13 cellular contexts compared by ENCODE assay signal in genomic region chr3:46500631-46501377, GRCh38. TPM values are rescaled to one million over a fixed set of nuclear protein-coding genes. Genes with fewer than 3 reads are reported as not detected.
A peak's percentile ranks its signal among the peaks of the same experiment; 100 is the strongest.
DNase-seq lines count a peak whose midpoint lies in the region; ATAC-seq, FAIRE-seq and TF ChIP-seq lines count a peak whose summit lies in the region.
"Had no signal": no experiment of that assay in that cellular context is flagged by ENCODE, and none has a peak within 500 bp of the region (broad histone marks: within the 10 kb centered on the region; RNA-seq: fewer than 3 reads in every experiment).

No MANE protein-coding gene starts in this region.

- no peaks in the 10 kb centered on the region for H3K9me2 ChIP-seq in DOHH2 (replicated peaks; ENCODE audit: control insufficient read depth, low read length)

- H3K9ac ChIP-seq in astrocyte (ENCODE audit: low read length) = peak overlapping the region; percentile 24

- H3K4me3 Mint-ChIP-seq in astrocyte (ENCODE audit: unreplicated experiment) (peak overlapping the region; percentile 8), nephron (no peak overlapping the region), mesothelial cell of epicardium (no peak overlapping the region)
- H3K4me3 Mint-ChIP-seq: activated naive CD8-positive, alpha-beta T cell treated with anti-CD3 and anti-CD28 coated beads, Interleukin-2, amount 50 U/mL, for 24 hours; T-helper 2 cell treated with Interferon-gamma antibody and Interleukin-4, amounts not matched to agents 5 μg/mL and 100 μg/mL, for 36 hours had no signal

- H3K27ac ChIP-seq in DOHH2 (ENCODE audit: low read depth, low read length) (peak overlapping the region; percentile 63), astrocyte (ENCODE audit: low read depth, low read length) (peak overlapping the region; percentile 23)

- H3K27ac Mint-ChIP-seq in astrocyte (ENCODE audit: unreplicated experiment) (peak overlapping the region; percentile 21), nephron (peak overlapping the region in 2 of 3 experiments; percentile 4 to 10), mesothelial cell of epicardium (no peak overlapping the region)
- H3K27ac Mint-ChIP-seq: activated naive CD8-positive, alpha-beta T cell treated with anti-CD3 and anti-CD28 coated beads, Interleukin-2, amount 50 U/mL, for 24 hours; T-helper 2 cell treated with Interferon-gamma antibody and Interleukin-4, amounts not matched to agents 5 μg/mL and 100 μg/mL, for 36 hours had no signal

- peaks cover 2% of the 10 kb centered on the region for H3K36me3 Mint-ChIP-seq in astrocyte (ENCODE audit: low read depth, unreplicated experiment)
- H3K36me3 Mint-ChIP-seq in nephron (ENCODE audit: low read depth) = no peaks in the 10 kb centered on the region
- no peaks in the 10 kb centered on the region for H3K36me3 Mint-ChIP-seq in mesothelial cell of epicardium

- TF ChIP-seq CTCF in DOHH2 (IDR thresholded peaks at IDR 0.05; ENCODE audit: low read depth, low read length, poor library complexity, severe bottlenecking) = no peak
- TF ChIP-seq CTCF in astrocyte (IDR thresholded peaks at IDR 0.05; ENCODE audit: insufficient read depth, low read depth, low read length) = no peak
- TF ChIP-seq CTCF in nephron (IDR thresholded peaks at IDR 0.05; ENCODE audit: unreplicated experiment in 3 of 3) = no peak
- no peak for TF ChIP-seq CTCF in mesothelial cell of epicardium (IDR thresholded peaks at IDR 0.05; ENCODE audit: unreplicated experiment)

- H3K9me3 Mint-ChIP-seq in astrocyte (ENCODE audit: unreplicated experiment) (peaks cover 2% of the 10 kb centered on the region), nephron (peaks cover 4% of the 10 kb centered on the region), mesothelial cell of epicardium (no peaks in the 10 kb centered on the region)
- H3K9me3 Mint-ChIP-seq: T-helper 2 cell treated with Interferon-gamma antibody and Interleukin-4, amounts not matched to agents 5 μg/mL and 100 μg/mL, for 36 hours had no signal

- peak overlapping the region; percentile 7 for H3K4me3 ChIP-seq in DOHH2 (ENCODE audit: low read length)
- H3K4me3 ChIP-seq in astrocyte (ENCODE audit: insufficient read depth, low read depth, low read length) = no peak overlapping the region

- DNase-seq in astrocyte (ENCODE audit: low read depth) (peak; percentile 93), occipital lobe (lab: John Stamatoyannopoulos, UW) (no peak), glomerular visceral epithelial cell (ENCODE audit: extremely low spot score) (no peak), mesothelial cell of epicardium (ENCODE audit: low spot score in 2 of 2, unreplicated experiment in 2 of 2) (no peak), NCI-H1436 treated with DMSO at 0.1 percent for 48 hours (lab: John Stamatoyannopoulos, UW) (no peak)
- DNase-seq: activated naive CD8-positive, alpha-beta T cell treated with anti-CD3 and anti-CD28 coated beads, Interleukin-2, amount 50 U/mL, for 24 hours; NCI-H1694 treated with DMSO at 0.1 percent for 48 hours had no signal

- peaks cover 84% of the 10 kb centered on the region for H3K4me1 ChIP-seq in DOHH2 (ENCODE audit: control insufficient read depth, low read length)
- peaks cover 28% of the 10 kb centered on the region for H3K4me1 ChIP-seq in astrocyte (ENCODE audit: insufficient read depth, low read length)

- H3K4me2 ChIP-seq in DOHH2 (ENCODE audit: low read length) (peak overlapping the region; percentile 55), astrocyte (ENCODE audit: low read length) (peak overlapping the region; percentile 69)

- H3K27me3 Mint-ChIP-seq in astrocyte (ENCODE audit: low read depth, unreplicated experiment) (peaks cover 7% of the 10 kb centered on the region), nephron (ENCODE audit: low read depth) (peaks cover 17% of the 10 kb centered on the region), mesothelial cell of epicardium (ENCODE audit: low read depth) (peaks cover 1% of the 10 kb centered on the region)
- H3K27me3 Mint-ChIP-seq: activated naive CD8-positive, alpha-beta T cell treated with anti-CD3 and anti-CD28 coated beads, Interleukin-2, amount 50 U/mL, for 24 hours had no signal

- ATAC-seq in HG03108 (IDR thresholded peaks at IDR 0.05; ENCODE audit: unreplicated experiment) = peak; percentile 46
- ATAC-seq: activated naive CD8-positive, alpha-beta T cell treated with anti-CD3 and anti-CD28 coated beads, Interleukin-2, amount 50 U/mL, for 24 hours; sciatic nerve had no signal

- peaks cover 32% of the 10 kb centered on the region for H3K4me1 Mint-ChIP-seq in astrocyte (ENCODE audit: low read depth, unreplicated experiment)
- peaks cover 48% of the 10 kb centered on the region for H3K4me1 Mint-ChIP-seq in nephron
- peaks cover 21% of the 10 kb centered on the region for H3K4me1 Mint-ChIP-seq in mesothelial cell of epicardium

- H3K9me3 ChIP-seq in DOHH2 (ENCODE audit: control insufficient read depth, insufficient read depth, low read length) (no peaks in the 10 kb centered on the region), astrocyte (ENCODE audit: insufficient read depth, low read depth, low read length) (no peaks in the 10 kb centered on the region)

- peak; percentile 92 for FAIRE-seq in astrocyte (lab: Jason Lieb, UNC)
- FAIRE-seq: urothelium cell line had no signal

- H3K27me3 ChIP-seq in DOHH2 (ENCODE audit: control insufficient read depth, low read length) (no peaks in the 10 kb centered on the region), astrocyte (ENCODE audit: insufficient read depth, low read length) (no peaks in the 10 kb centered on the region)

- H4K20me1 ChIP-seq in DOHH2 (ENCODE audit: control insufficient read depth, insufficient read depth, low read depth, low read length) (no peaks in the 10 kb centered on the region), astrocyte (ENCODE audit: insufficient read depth, low read length) (no peaks in the 10 kb centered on the region)

- H3K79me2 ChIP-seq in DOHH2 (ENCODE audit: control insufficient read depth, low read length) (no peaks in the 10 kb centered on the region), astrocyte (ENCODE audit: insufficient read depth, low read length) (no peaks in the 10 kb centered on the region)

- H3F3A ChIP-seq in DOHH2 (ENCODE audit: control insufficient read depth, insufficient read depth) = no peaks in the 10 kb centered on the region; the same call in 1 of the 2 replicates

- H3K36me3 ChIP-seq in DOHH2 (ENCODE audit: control insufficient read depth, low read length) = no peaks in the 10 kb centered on the region
- no peaks in the 10 kb centered on the region for H3K36me3 ChIP-seq in astrocyte (ENCODE audit: insufficient read depth, low read length)

- no peak overlapping the region for H2AFZ ChIP-seq in astrocyte (ENCODE audit: low read depth, low read length)

RNA-seq across cellular contexts. Expression of gene RTP3, which starts 3.0 kb away (rescaled TPM):
- total RNA-seq in astrocyte (not detected in 2 replicates), occipital lobe (not detected), mesothelial cell of epicardium (not detected in 3 replicates)
- total RNA-seq: sciatic nerve had no signal

RNA-seq across cellular contexts. Expression of gene LTF, which starts 36.1 kb away (rescaled TPM):
- total RNA-seq in astrocyte = not detected in 2 replicates
- 3.6 TPM for total RNA-seq in occipital lobe
- not detected in 3 replicates for total RNA-seq in mesothelial cell of epicardium
